25 cellular contexts compared by ENCODE assay signal in genomic region chr3:16031434-16031833, GRCh38.
"Had no signal": no experiment of that assay in that cellular context is flagged by ENCODE, and none has a peak within 500 bp of the region (broad histone marks: within the 10 kb centered on the region; RNA-seq: fewer than 3 reads in every experiment).

No MANE protein-coding gene starts in this region.

- H3K36me3 Mint-ChIP-seq: naive thymus-derived CD8-positive, alpha-beta T cell had no signal

- H3K9me3 ChIP-seq: gastrocnemius medialis, prostate gland, right atrium auricular region, suprapubic skin, transverse colon, upper lobe of right lung, uterus had no signal

- H3K4me1 Mint-ChIP-seq: naive thymus-derived CD8-positive, alpha-beta T cell; stimulated activated naive CD8-positive, alpha-beta T cell treated with anti-CD3 and anti-CD28 coated beads, Interleukin-15, amount 100 ng/mL, for 72 hours had no signal

- H3K27me3 ChIP-seq: gastrocnemius medialis, right atrium auricular region, suprapubic skin, transverse colon, upper lobe of right lung, uterus had no signal

- DNase-seq: dermis blood vessel endothelial cell; effector memory CD4-positive, alpha-beta T cell; gastrocnemius medialis; head of caudate nucleus; mesendoderm; midbrain; naive thymus-derived CD8-positive, alpha-beta T cell; nephron progenitor cell; nucleus accumbens; stimulated activated CD4-positive, alpha-beta T cell treated with anti-CD3 and anti-CD28 coated beads, Interleukin-12 subunit alpha, Interleukin-12 subunit beta, amount 100 ng/mL, for 4 hours; stimulated activated CD4-positive, alpha-beta T cell treated with anti-CD3 and anti-CD28 coated beads, Interleukin-1b, Interleukin-23, amount 100 ng/mL, for 48 hours; stimulated activated CD4-positive, alpha-beta T cell treated with anti-CD3 and anti-CD28 coated beads, Interleukin-4, amount 100 ng/mL, for 1 hour; stimulated activated CD8-positive, alpha-beta memory T cell treated with anti-CD3 and anti-CD28 coated beads, Interleukin-4, amount 100 ng/mL, for 48 hours; stimulated activated naive CD4-positive, alpha-beta T cell; stimulated activated naive CD8-positive, alpha-beta T cell treated with anti-CD3 and anti-CD28 coated beads, Interleukin-15, amount 100 ng/mL, for 72 hours; transverse colon; upper lobe of right lung; uterus had no signal

- ATAC-seq: gastrocnemius medialis; left lobe of liver; naive thymus-derived CD8-positive, alpha-beta T cell; sciatic nerve; stimulated activated naive CD8-positive, alpha-beta T cell treated with anti-CD3 and anti-CD28 coated beads, Interleukin-15, amount 100 ng/mL, for 72 hours; upper lobe of right lung had no signal

- H3K4me3 ChIP-seq: coronary artery, gastrocnemius medialis, prostate gland, right atrium auricular region, smooth muscle cell, suprapubic skin, transverse colon, upper lobe of right lung, uterus had no signal

- H3K36me3 ChIP-seq: gastrocnemius medialis, prostate gland, right atrium auricular region, suprapubic skin, transverse colon, upper lobe of right lung, uterus had no signal

- H3K9me3 Mint-ChIP-seq: naive thymus-derived CD8-positive, alpha-beta T cell; nephron progenitor cell; stimulated activated naive CD8-positive, alpha-beta T cell treated with anti-CD3 and anti-CD28 coated beads, Interleukin-15, amount 100 ng/mL, for 72 hours had no signal

- H3K27ac Mint-ChIP-seq: naive thymus-derived CD8-positive, alpha-beta T cell; nephron progenitor cell; stimulated activated naive CD8-positive, alpha-beta T cell treated with anti-CD3 and anti-CD28 coated beads, Interleukin-15, amount 100 ng/mL, for 72 hours had no signal

- H3K4me2 ChIP-seq: smooth muscle cell had no signal

- H3K4me1 ChIP-seq: prostate gland, suprapubic skin, transverse colon, upper lobe of right lung, uterus had no signal

- H3K27ac ChIP-seq: coronary artery, gastrocnemius medialis, prostate gland, right atrium auricular region, suprapubic skin, transverse colon, upper lobe of right lung, uterus had no signal

- H3K4me3 Mint-ChIP-seq: naive thymus-derived CD8-positive, alpha-beta T cell; nephron progenitor cell; stimulated activated naive CD8-positive, alpha-beta T cell treated with anti-CD3 and anti-CD28 coated beads, Interleukin-15, amount 100 ng/mL, for 72 hours had no signal
